32 cellular contexts compared by ENCODE assay signal in the genomic region with DNA sequence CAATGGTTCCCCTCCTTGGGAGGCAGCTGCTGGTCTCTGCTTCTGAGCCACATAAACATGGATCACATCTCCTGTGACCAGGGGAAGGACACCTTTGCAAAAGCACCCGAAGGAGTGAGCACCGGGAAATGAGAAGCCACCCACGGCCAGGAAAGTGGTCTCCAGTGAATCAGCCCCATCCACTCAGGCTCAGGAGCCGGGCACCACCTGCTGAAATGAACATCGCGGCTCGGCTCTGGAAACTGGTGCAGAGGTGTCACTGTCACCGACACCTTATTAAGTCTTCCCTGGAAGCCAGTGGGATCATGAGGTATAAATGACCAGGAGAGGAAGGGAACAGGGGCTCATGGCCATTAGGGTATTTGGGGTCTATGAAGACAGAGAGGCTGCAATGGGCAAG.
"Had no signal": no experiment of that assay in that cellular context is flagged by ENCODE, and none has a peak within 500 bp of the region (broad histone marks: within the 10 kb centered on the region; RNA-seq: fewer than 3 reads in every experiment).

No MANE protein-coding gene starts in this region.

- H3K27ac ChIP-seq: ascending aorta, breast epithelium, cardiac muscle cell, coronary artery, dorsolateral prefrontal cortex, WERI-Rb-1 had no signal

- H3K27me3 ChIP-seq: ascending aorta, cardiac muscle cell had no signal

- ATAC-seq: activated CD4-positive, CD25-positive, alpha-beta regulatory T cell treated with anti-CD3 and anti-CD28 coated beads, Interleukin-2, amount 50 U/mL, for 24 hours; activated CD8-positive, alpha-beta T cell treated with anti-CD3 and anti-CD28 coated beads for 36 hours; activated T-cell treated with anti-CD3 and anti-CD28 coated beads, Interleukin-2, amount 50 U/mL, for 4 hours; activated T-helper 17 cell treated with anti-CD3 and anti-CD28 coated beads, Interleukin-2, amount 50 U/mL, for 72 hours; esophagus mucosa; T-helper 17 cell had no signal

- H3K4me3 Mint-ChIP-seq: activated B cell treated with CpG ODN at 0.5 μM for 24 hours; activated CD8-positive, alpha-beta T cell treated with anti-CD3 and anti-CD28 coated beads for 36 hours; activated naive CD8-positive, alpha-beta T cell; activated T-cell treated with anti-CD3 and anti-CD28 coated beads, Interleukin-2, amount 50 U/mL, for 4 hours; activated T-helper 17 cell treated with anti-CD3 and anti-CD28 coated beads, Interleukin-2, amount 50 U/mL, for 72 hours; brain; central memory CD8-positive, alpha-beta T cell; dendritic cell treated with granulocyte-macrophage colony-stimulating factor and Interleukin-4, amounts not matched to agents 40 ng/mL and 50 ng/mL, for 4 days; endodermal cell; T-helper 17 cell; T-helper 2 cell treated with Interferon-gamma antibody and Interleukin-4, amounts not matched to agents 5 μg/mL and 100 μg/mL, for 36 hours had no signal

- H3K4me3 ChIP-seq: ascending aorta, breast epithelium, cardiac muscle cell, coronary artery, dorsolateral prefrontal cortex had no signal

- DNase-seq: activated B cell treated with CpG ODN at 0.5 μM for 24 hours; activated CD4-positive, alpha-beta T cell treated with anti-CD3 and anti-CD28 coated beads for 48 hours; activated CD4-positive, alpha-beta T cell treated with anti-CD3 and anti-CD28 coated beads, Interleukin-2, amount 50 U/mL, for 1 hour; activated CD4-positive, alpha-beta T cell treated with anti-CD3 and anti-CD28 coated beads, Interleukin-2, amount 50 U/mL, for 48 hours; activated CD8-positive, alpha-beta memory T cell treated with anti-CD3 and anti-CD28 coated beads for 24 hours; activated CD8-positive, alpha-beta T cell treated with anti-CD3 and anti-CD28 coated beads for 36 hours; activated effector memory CD4-positive, alpha-beta T cell treated with Interleukin-2 at 50 U/mL for 16 hours; activated gamma-delta T cell treated with Interleukin-2 at 50 U/mL for 16 hours; activated naive CD4-positive, alpha-beta T cell treated with anti-CD3 and anti-CD28 coated beads, Interleukin-2, amount 50 U/mL, for 16 hours; activated naive CD4-positive, alpha-beta T cell treated with Interleukin-2 at 50 U/mL for 16 hours; activated T-cell treated with anti-CD3 and anti-CD28 coated beads, Interleukin-2, amount 50 U/mL, for 4 hours; amygdala; effector memory CD4-positive, alpha-beta T cell; endodermal cell; foreskin fibroblast; T-helper 1 cell; T-helper 17 cell; T1000; WERI-Rb-1 had no signal

- H3K9me3 Mint-ChIP-seq: activated CD8-positive, alpha-beta T cell treated with anti-CD3 and anti-CD28 coated beads for 36 hours; activated T-cell treated with anti-CD3 and anti-CD28 coated beads, Interleukin-2, amount 50 U/mL, for 4 hours; activated T-helper 17 cell treated with anti-CD3 and anti-CD28 coated beads, Interleukin-2, amount 50 U/mL, for 72 hours; central memory CD8-positive, alpha-beta T cell; dendritic cell treated with granulocyte-macrophage colony-stimulating factor and Interleukin-4, amounts not matched to agents 40 ng/mL and 50 ng/mL, for 4 days; T-helper 2 cell treated with Interferon-gamma antibody and Interleukin-4, amounts not matched to agents 5 μg/mL and 100 μg/mL, for 36 hours had no signal

- H3K36me3 Mint-ChIP-seq: activated naive CD8-positive, alpha-beta T cell; brain had no signal

- H3K4me1 Mint-ChIP-seq: activated B cell treated with CpG ODN at 0.5 μM for 24 hours; activated T-helper 17 cell treated with anti-CD3 and anti-CD28 coated beads, Interleukin-2, amount 50 U/mL, for 72 hours; central memory CD8-positive, alpha-beta T cell; endodermal cell; T-helper 17 cell had no signal

- H3K36me3 ChIP-seq: ascending aorta, breast epithelium, cardiac muscle cell, WERI-Rb-1 had no signal

- H3K9me3 ChIP-seq: ascending aorta, breast epithelium had no signal

- H3K27ac Mint-ChIP-seq: activated B cell treated with CpG ODN at 0.5 μM for 24 hours; activated CD8-positive, alpha-beta T cell treated with anti-CD3 and anti-CD28 coated beads for 36 hours; activated naive CD8-positive, alpha-beta T cell; activated T-helper 17 cell treated with anti-CD3 and anti-CD28 coated beads, Interleukin-2, amount 50 U/mL, for 72 hours; brain; dendritic cell treated with granulocyte-macrophage colony-stimulating factor and Interleukin-4, amounts not matched to agents 40 ng/mL and 50 ng/mL, for 4 days; endodermal cell; T-helper 17 cell; T-helper 2 cell treated with Interferon-gamma antibody and Interleukin-4, amounts not matched to agents 5 μg/mL and 100 μg/mL, for 36 hours had no signal

- H3K27me3 Mint-ChIP-seq: brain had no signal

- H3K4me1 ChIP-seq: ascending aorta, breast epithelium had no signal
